ENCODE assay signal across 20 cellular contexts in genomic region chr1:59999746-60000145, GRCh38.
"Had no signal": no experiment of that assay in that cellular context is flagged by ENCODE, and none has a peak within 500 bp of the region (broad histone marks: within the 10 kb centered on the region; RNA-seq: fewer than 3 reads in every experiment).

No MANE protein-coding gene starts in this region.

- H3K4me3 Mint-ChIP-seq: memory B cell; mesothelial cell of epicardium; natural killer cell; stimulated activated effector memory CD8-positive, alpha-beta T cell treated with anti-CD3 and anti-CD28 coated beads, Interleukin-12 subunit alpha, Interleukin-12 subunit beta, amount 100 ng/mL, for 72 hours; stimulated activated naive CD8-positive, alpha-beta T cell treated with anti-CD3 and anti-CD28 coated beads, Interleukin-15, Interleukin-2, amounts not matched to agents 100 ng/mL and 50 ng/mL, for 24 hours had no signal

- ATAC-seq: left cardiac atrium; lower lobe of right lung; natural killer cell; stimulated activated effector memory CD8-positive, alpha-beta T cell treated with anti-CD3 and anti-CD28 coated beads, Interleukin-12 subunit alpha, Interleukin-12 subunit beta, amount 100 ng/mL, for 72 hours had no signal

- H3K4me1 Mint-ChIP-seq: memory B cell; natural killer cell; stimulated activated effector memory CD8-positive, alpha-beta T cell treated with anti-CD3 and anti-CD28 coated beads, Interleukin-12 subunit alpha, Interleukin-12 subunit beta, amount 100 ng/mL, for 72 hours had no signal

- H3K9me3 ChIP-seq: left ventricle myocardium inferior, lower lobe of right lung, right atrium auricular region, sigmoid colon, testis, transverse colon had no signal

- H3K27me3 ChIP-seq: right atrium auricular region, sigmoid colon, testis, transverse colon had no signal

- H3K36me3 Mint-ChIP-seq: memory B cell; mesothelial cell of epicardium; natural killer cell; stimulated activated effector memory CD8-positive, alpha-beta T cell treated with anti-CD3 and anti-CD28 coated beads, Interleukin-12 subunit alpha, Interleukin-12 subunit beta, amount 100 ng/mL, for 72 hours had no signal

- H3K9me3 Mint-ChIP-seq: memory B cell; mesothelial cell of epicardium; stimulated activated effector memory CD8-positive, alpha-beta T cell treated with anti-CD3 and anti-CD28 coated beads, Interleukin-12 subunit alpha, Interleukin-12 subunit beta, amount 100 ng/mL, for 72 hours; stimulated activated naive CD8-positive, alpha-beta T cell treated with anti-CD3 and anti-CD28 coated beads, Interleukin-15, Interleukin-2, amounts not matched to agents 100 ng/mL and 50 ng/mL, for 24 hours had no signal

- H3K27ac ChIP-seq: hepatocyte, left ventricle myocardium inferior, lower lobe of right lung, right atrium auricular region, sigmoid colon, skin epidermis, testis, transverse colon had no signal

- H3K4me1 ChIP-seq: left ventricle myocardium inferior, lower lobe of right lung, right atrium auricular region, sigmoid colon, testis, transverse colon had no signal

- H3K4me3 ChIP-seq: dorsolateral prefrontal cortex, hepatocyte, left ventricle myocardium inferior, lower lobe of right lung, right atrium auricular region, sigmoid colon, skin epidermis, testis, transverse colon had no signal

- H3K27ac Mint-ChIP-seq: memory B cell; mesothelial cell of epicardium; natural killer cell; stimulated activated effector memory CD8-positive, alpha-beta T cell treated with anti-CD3 and anti-CD28 coated beads, Interleukin-12 subunit alpha, Interleukin-12 subunit beta, amount 100 ng/mL, for 72 hours; stimulated activated naive CD8-positive, alpha-beta T cell treated with anti-CD3 and anti-CD28 coated beads, Interleukin-15, Interleukin-2, amounts not matched to agents 100 ng/mL and 50 ng/mL, for 24 hours had no signal

- H3K36me3 ChIP-seq: left ventricle myocardium inferior, lower lobe of right lung, right atrium auricular region, sigmoid colon, transverse colon had no signal

- DNase-seq: cortex of kidney; dorsolateral prefrontal cortex; effector CD8-positive, alpha-beta T cell; foreskin melanocyte; head of caudate nucleus; kidney; left cardiac atrium; left ventricle myocardium inferior; lower lobe of right lung; natural killer cell; sigmoid colon; testis; transverse colon had no signal
